Comparison of ENCODE assay signal across 34 cellular contexts in the genomic region with DNA sequence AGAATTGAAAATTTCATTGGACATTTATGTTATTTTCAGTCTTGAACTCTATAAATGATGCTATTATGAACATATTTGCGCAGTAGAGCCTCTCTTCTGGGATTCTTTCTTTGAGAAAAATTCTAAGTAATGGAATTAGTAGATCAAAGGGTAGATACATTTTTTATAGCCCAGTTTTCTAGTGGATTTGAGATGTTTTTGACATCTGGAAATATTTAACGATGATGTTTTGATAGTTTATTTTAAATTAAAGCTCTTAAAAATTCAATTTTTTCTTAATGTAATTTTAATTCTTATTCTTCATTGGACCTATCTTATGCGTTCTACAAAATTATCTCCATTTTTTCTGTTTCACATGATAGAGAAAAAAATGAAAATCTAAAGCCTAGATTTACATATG.
"Had no signal": no experiment of that assay in that cellular context is flagged by ENCODE, and none has a peak within 500 bp of the region (broad histone marks: within the 10 kb centered on the region; RNA-seq: fewer than 3 reads in every experiment).

No MANE protein-coding gene starts in this region.

- H3K27ac ChIP-seq: adrenal gland, body of pancreas, brain microvascular endothelial cell, breast epithelium, VCaP had no signal

- DNase-seq: activated B cell treated with CpG ODN at 0.5 μM for 24 hours; activated CD4-positive, alpha-beta memory T cell treated with anti-CD3 and anti-CD28 coated beads for 36 hours; activated CD4-positive, alpha-beta T cell treated with anti-CD3 and anti-CD28 coated beads for 4 hours; activated CD4-positive, alpha-beta T cell treated with anti-CD3 and anti-CD28 coated beads, Interleukin-2, amount 10 ng/mL, durations not matched to agents 24 days and 14 days; activated CD4-positive, alpha-beta T cell treated with anti-CD3 and anti-CD28 coated beads, Interleukin-2, amount 50 U/mL, for 1 hour; activated CD4-positive, alpha-beta T cell treated with anti-CD3 and anti-CD28 coated beads, Interleukin-2, amount 50 U/mL, for 4 hours; activated CD4-positive, CD25-positive, alpha-beta regulatory T cell treated with anti-CD3 and anti-CD28 coated beads, Interleukin-2, amount 50 U/mL, for 72 hours; activated CD8-positive, alpha-beta memory T cell treated with anti-CD3 and anti-CD28 coated beads, Interleukin-2, amount 50 U/mL, for 4 hours; activated CD8-positive, alpha-beta T cell treated with anti-CD3 and anti-CD28 coated beads for 36 hours; activated effector memory CD4-positive, alpha-beta T cell treated with anti-CD3 and anti-CD28 coated beads, Interleukin-2, amount 50 U/mL, for 16 hours; activated gamma-delta T cell treated with Interleukin-2 at 50 U/mL for 16 hours; activated naive CD4-positive, alpha-beta T cell; activated naive CD4-positive, alpha-beta T cell treated with anti-CD3 and anti-CD28 coated beads for 36 hours; activated naive CD4-positive, alpha-beta T cell treated with anti-CD3 and anti-CD28 coated beads, Interleukin-2, amount 50 U/mL, for 16 hours; activated naive CD8-positive, alpha-beta T cell treated with anti-CD3 and anti-CD28 coated beads for 36 hours; activated T-cell treated with anti-CD3 and anti-CD28 coated beads for 4 hours; activated T-cell treated with anti-CD3 and anti-CD28 coated beads, Interleukin-2, amount 50 U/mL, for 1 hour; activated T-cell treated with anti-CD3 and anti-CD28 coated beads, Interleukin-2, amount 50 U/mL, for 4 hours; activated T-cell treated with anti-CD3 and anti-CD28 coated beads, Interleukin-2, amount 50 U/mL, for 72 hours; adrenal gland; amniotic stem cell; aorta; body of pancreas; brain microvascular endothelial cell; central memory CD4-positive, alpha-beta T cell; T-helper 1 cell; T-helper 2 cell; T-helper 9 cell had no signal

- H3K4me3 ChIP-seq: adrenal gland, body of pancreas, breast epithelium had no signal

- FAIRE-seq: astrocyte, TTC549 had no signal

- H3K9me3 ChIP-seq: adrenal gland had no signal

- H3K4me1 ChIP-seq: body of pancreas, breast epithelium had no signal

- H3K36me3 ChIP-seq: adrenal gland, brain microvascular endothelial cell, breast epithelium had no signal

- ATAC-seq: activated CD8-positive, alpha-beta T cell treated with anti-CD3 and anti-CD28 coated beads for 36 hours; activated naive CD4-positive, alpha-beta T cell treated with anti-CD3 and anti-CD28 coated beads, Interleukin-2, amount 50 U/mL, for 72 hours; activated T-cell treated with anti-CD3 and anti-CD28 coated beads, Interleukin-2, amount 50 U/mL, for 4 hours; activated T-cell treated with anti-CD3 and anti-CD28 coated beads, Interleukin-2, amount 50 U/mL, for 72 hours; activated T-helper 17 cell treated with anti-CD3 and anti-CD28 coated beads, Interleukin-2, amount 50 U/mL, for 72 hours; body of pancreas had no signal

- H3K27me3 ChIP-seq: adrenal gland, body of pancreas, brain microvascular endothelial cell, breast epithelium had no signal
